Comparison of ENCODE assay signal across 1 cellular context in genomic region chr2:134411828-134412638, GRCh38.
TF ChIP-seq lines count a peak whose summit lies in the region.

No MANE protein-coding gene starts in this region.

TF ChIP-seq in A549, 52 proteins besides CTCF, POLR2A, EP300 and RAD21 (continued from another document):
- TF ChIP-seq FOSL2 (IDR thresholded peaks at IDR 0.05) (no peak), FOSL2 (CRISPR knock-in tag; IDR thresholded peaks at IDR 0.05) (no peak), KDM5A (IDR thresholded peaks at IDR 0.05) (no peak)
